In genomic region chr6:160668589-160668988, GRCh38 we compare ENCODE assay signal across 9 cellular contexts. TPM values are rescaled to one million over a fixed set of nuclear protein-coding genes. Genes with fewer than 3 reads are reported as not detected.
"Had no signal": no experiment of that assay in that cellular context is flagged by ENCODE, and none has a peak within 500 bp of the region (broad histone marks: within the 10 kb centered on the region; RNA-seq: fewer than 3 reads in every experiment).

No MANE protein-coding gene starts in this region.

- H2AFZ ChIP-seq: GM23338 had no signal

- DNase-seq: HCEC 1CT, HFFc6 had no signal

- H3K4me2 ChIP-seq: GM23338 had no signal

- FAIRE-seq: H54 had no signal

- H3K4me1 Mint-ChIP-seq: GM23338 had no signal

- H3K27ac ChIP-seq: HL-60 had no signal

- H3K4me3 ChIP-seq: GM23338, K562 had no signal

- H3K4me3 Mint-ChIP-seq: GM23338, H9, HFFc6 had no signal

RNA-seq across cellular contexts. Expression of gene LPA, which starts 4.5 kb away (rescaled TPM):
- total RNA-seq: HFFc6, HT1080 had no signal
- polyA plus RNA-seq: GM23338, H1 had no signal

RNA-seq across cellular contexts. Expression of gene PLG, which starts 33.5 kb away (rescaled TPM):
- total RNA-seq: GM23338, H1, H9, HFFc6, HT1080 had no signal
- polyA plus RNA-seq: GM23338, H1, K562 had no signal
